ENCODE assay signal across 13 cellular contexts in the genomic region with DNA sequence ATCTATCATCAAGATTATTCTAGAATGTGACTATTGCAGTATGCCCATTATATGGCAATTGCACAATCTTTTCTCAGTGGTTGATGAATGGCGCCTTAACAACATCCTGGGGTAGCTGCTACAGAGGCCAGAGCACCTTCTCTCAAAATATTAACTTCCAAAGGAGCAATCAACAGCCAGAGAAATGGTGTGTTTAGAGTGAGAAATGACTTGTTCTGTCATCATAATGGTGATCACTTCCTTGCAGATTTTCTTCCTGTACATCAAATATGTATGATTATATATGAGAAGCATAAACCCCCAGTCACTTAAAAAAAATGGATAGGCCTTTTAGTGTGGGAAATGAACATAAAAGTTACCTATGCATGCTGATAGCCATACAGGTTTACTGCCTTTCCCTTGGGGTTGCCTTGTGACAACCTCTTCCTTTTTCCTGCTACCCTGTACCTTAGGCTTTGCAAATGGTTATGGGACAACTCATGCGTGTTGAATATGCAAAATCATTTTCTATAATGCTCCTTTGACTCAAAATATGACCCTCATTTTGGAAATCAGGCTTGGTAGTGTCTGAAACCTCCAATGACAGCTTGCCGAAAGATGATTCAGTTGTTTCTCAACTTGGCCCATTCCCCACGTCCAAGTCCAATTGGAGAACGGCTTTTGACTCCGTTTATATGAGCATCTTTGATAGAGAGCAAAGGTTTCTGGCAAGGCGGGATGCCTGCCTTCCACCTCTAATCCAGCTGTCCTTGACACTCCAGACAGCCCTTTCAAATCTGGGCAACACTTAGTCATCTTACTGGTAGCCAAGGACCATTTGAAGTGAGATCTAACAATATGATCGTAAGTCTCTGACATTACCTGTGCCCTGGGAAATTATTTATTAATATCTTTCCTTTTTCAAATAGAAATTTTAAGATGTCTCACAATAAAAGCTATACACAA.
A peak's percentile ranks its signal among the peaks of the same experiment; 100 is the strongest.
DNase-seq lines count a peak whose midpoint lies in the region; ATAC-seq and TF ChIP-seq lines count a peak whose summit lies in the region.
"Had no signal": no experiment of that assay in that cellular context is flagged by ENCODE, and none has a peak within 500 bp of the region (broad histone marks: within the 10 kb centered on the region; RNA-seq: fewer than 3 reads in every experiment).

No MANE protein-coding gene starts in this region.

- no peaks in the 10 kb centered on the region for H3K36me3 Mint-ChIP-seq in glutamatergic neuron (ENCODE audit: unreplicated experiment)
- H3K36me3 Mint-ChIP-seq: naive thymus-derived CD4-positive, alpha-beta T cell had no signal

- no peak for TF ChIP-seq CTCF in glutamatergic neuron (IDR thresholded peaks at IDR 0.05; ENCODE audit: partially characterized antibody, unreplicated experiment)

- H3K27ac Mint-ChIP-seq in glutamatergic neuron (ENCODE audit: unreplicated experiment), result no peak overlapping the region
- H3K27ac Mint-ChIP-seq: activated T-cell treated with anti-CD3 and anti-CD28 coated beads, Interleukin-2, amount 50 U/mL, for 72 hours; brain; stimulated activated naive CD8-positive, alpha-beta T cell treated with anti-CD3 and anti-CD28 coated beads, Interleukin-15, Interleukin-2, amounts not matched to agents 100 ng/mL and 50 ng/mL, for 24 hours had no signal

- no peaks in the 10 kb centered on the region for H3K9me3 Mint-ChIP-seq in glutamatergic neuron (ENCODE audit: unreplicated experiment)
- H3K9me3 Mint-ChIP-seq: activated T-cell treated with anti-CD3 and anti-CD28 coated beads, Interleukin-2, amount 50 U/mL, for 72 hours; brain; stimulated activated naive CD8-positive, alpha-beta T cell treated with anti-CD3 and anti-CD28 coated beads, Interleukin-15, Interleukin-2, amounts not matched to agents 100 ng/mL and 50 ng/mL, for 24 hours had no signal

- H3K4me3 Mint-ChIP-seq in glutamatergic neuron (ENCODE audit: unreplicated experiment), result no peak overlapping the region
- H3K4me3 Mint-ChIP-seq: activated T-cell treated with anti-CD3 and anti-CD28 coated beads, Interleukin-2, amount 50 U/mL, for 72 hours; brain; naive thymus-derived CD4-positive, alpha-beta T cell; stimulated activated naive CD8-positive, alpha-beta T cell treated with anti-CD3 and anti-CD28 coated beads, Interleukin-15, Interleukin-2, amounts not matched to agents 100 ng/mL and 50 ng/mL, for 24 hours had no signal

- H3K27me3 Mint-ChIP-seq in glutamatergic neuron (ENCODE audit: unreplicated experiment), result no peaks in the 10 kb centered on the region
- H3K27me3 Mint-ChIP-seq: brain; naive thymus-derived CD4-positive, alpha-beta T cell; stimulated activated naive CD8-positive, alpha-beta T cell treated with anti-CD3 and anti-CD28 coated beads, Interleukin-15, Interleukin-2, amounts not matched to agents 100 ng/mL and 50 ng/mL, for 24 hours had no signal

- ATAC-seq in GM18499 (IDR thresholded peaks at IDR 0.05; ENCODE audit: insufficient read depth, unreplicated experiment) (peak; percentile 87), GM19467 (IDR thresholded peaks at IDR 0.05; ENCODE audit: unreplicated experiment) (peak; percentile 73), HG02973 (IDR thresholded peaks at IDR 0.05; ENCODE audit: unreplicated experiment) (peak; percentile 61)
- ATAC-seq: activated T-cell treated with anti-CD3 and anti-CD28 coated beads, Interleukin-2, amount 50 U/mL, for 72 hours; naive thymus-derived CD4-positive, alpha-beta T cell had no signal

- peak; percentile 46 for DNase-seq in NAMALWA (ENCODE audit: low spot score)
- DNase-seq in LoVo (ENCODE audit: low spot score), result no peak
- DNase-seq in glutamatergic neuron, result no peak
- DNase-seq in DMS153 treated with DMSO at 0.1 percent for 48 hours (lab: John Stamatoyannopoulos, UW; ENCODE audit: unreplicated experiment), result no peak
- no peak for DNase-seq in stimulated activated CD4-positive, alpha-beta T cell treated with anti-CD3 and anti-CD28 coated beads, Interleukin-2, amount 100 ng/mL, for 24 hours
- DNase-seq: activated T-cell treated with anti-CD3 and anti-CD28 coated beads, Interleukin-2, amount 50 U/mL, for 72 hours; naive thymus-derived CD4-positive, alpha-beta T cell; NCI-H1436 treated with DMSO at 0.1 percent for 48 hours had no signal

- H3K4me1 Mint-ChIP-seq in glutamatergic neuron (ENCODE audit: low read depth, unreplicated experiment), result no peaks in the 10 kb centered on the region
- H3K4me1 Mint-ChIP-seq: brain had no signal
